Comparison of ENCODE assay signal across 8 cellular contexts in genomic region chr10:18216482-18216881, GRCh38.
DNase-seq lines count a peak whose midpoint lies in the region; TF ChIP-seq lines count a peak whose summit lies in the region.
"Had no signal": no experiment of that assay in that cellular context is flagged by ENCODE, and none has a peak within 500 bp of the region (broad histone marks: within the 10 kb centered on the region; RNA-seq: fewer than 3 reads in every experiment).

No MANE protein-coding gene starts in this region.

- H3K79me2 ChIP-seq in GM23248 (ENCODE audit: insufficient read depth), result no peaks in the 10 kb centered on the region
- no peaks in the 10 kb centered on the region for H3K79me2 ChIP-seq in PC-9 (ENCODE audit: low read depth)

- H3K9ac ChIP-seq in GM23248, result no peak overlapping the region

- H3K4me2 ChIP-seq in GM23248 (ENCODE audit: unreplicated experiment), result no peak overlapping the region
- no peak overlapping the region for H3K4me2 ChIP-seq in PC-9

- POLR2A ChIA-PET in PC-9 (lab: Charles Lee; ENCODE audit: unreplicated experiment), result no interaction called here

- TF ChIP-seq CTCF in PC-9 (conservative IDR thresholded peaks at IDR 0.05), result peak; percentile 30; the same call in 1 of the 2 replicates
- no peak for TF ChIP-seq CTCF in mesothelial cell of epicardium (IDR thresholded peaks at IDR 0.05; ENCODE audit: unreplicated experiment)

- H3K27ac ChIP-seq in GM23248 (no peak overlapping the region), PC-9 (no peak overlapping the region)

- H2AFZ ChIP-seq in GM23248 (no peak overlapping the region), PC-9 (no peak overlapping the region)

- H3K4me3 ChIP-seq in GM23248, result no peak overlapping the region
- no peak overlapping the region for H3K4me3 ChIP-seq in PC-9

- no TSS peak for BruUV-seq in PC-9 (replicated peaks; lab: Mats Ljungman, UMichigan)

- H3K4me1 Mint-ChIP-seq in T-helper 2 cell treated with Interferon-gamma antibody and Interleukin-4, amounts not matched to agents 5 μg/mL and 100 μg/mL, for 36 hours (ENCODE audit: low read depth), result no peaks in the 10 kb centered on the region
- H3K4me1 Mint-ChIP-seq in mesothelial cell of epicardium, result peaks cover 25% of the 10 kb centered on the region

- WGBS in GM23248 (ENCODE audit: low coverage in 1 of 2, low lambda C conversion rate in 2 of 2, missing lambda C conversion rate in 2 of 2), 2 experiments, result 52 to 54% methylated on average over 2 of the region's 2 CpGs

- no peaks in the 10 kb centered on the region for H3K27me3 ChIP-seq in GM23248 (replicated peaks; ENCODE audit: insufficient read depth)
- H3K27me3 ChIP-seq in PC-9 (ENCODE audit: insufficient read depth, low read depth), result no peaks in the 10 kb centered on the region

- intact Hi-C loops in PC-9 (cut with micrococcal nuclease; ENCODE audit: unreplicated experiment), result loop anchor here (5.0 to 10.0 kb wide), 4 partner anchors 304 to 1389 kb away; no protein-coding TSS in a partner anchor

- H3K36me3 Mint-ChIP-seq in T-helper 2 cell treated with Interferon-gamma antibody and Interleukin-4, amounts not matched to agents 5 μg/mL and 100 μg/mL, for 36 hours (ENCODE audit: low read depth), result no peaks in the 10 kb centered on the region
- no peaks in the 10 kb centered on the region for H3K36me3 Mint-ChIP-seq in mesothelial cell of epicardium

- no peaks in the 10 kb centered on the region for H3K36me3 ChIP-seq in GM23248 (ENCODE audit: low read depth)
- H3K36me3 ChIP-seq in PC-9 (ENCODE audit: low read depth), result no peaks in the 10 kb centered on the region

- in situ Hi-C loops in GM23248 (cut with MboI), result loop anchor here (5.0 kb wide), 1 partner anchor 359 kb away; no protein-coding TSS in a partner anchor

- H3K9me3 ChIP-seq in GM23248 (ENCODE audit: low read depth) (no peaks in the 10 kb centered on the region), PC-9 (ENCODE audit: insufficient read depth, low read depth) (no peaks in the 10 kb centered on the region)

- H3F3A ChIP-seq in GM23248 (ENCODE audit: insufficient read depth), result no peaks in the 10 kb centered on the region
- no peaks in the 10 kb centered on the region for H3F3A ChIP-seq in PC-9 (ENCODE audit: insufficient read depth, low read depth)

- H4K20me1 ChIP-seq in GM23248 (ENCODE audit: insufficient read depth) (no peaks in the 10 kb centered on the region), PC-9 (ENCODE audit: insufficient read depth) (no peaks in the 10 kb centered on the region)

- H3K4me1 ChIP-seq in GM23248 (ENCODE audit: insufficient read depth) (no peaks in the 10 kb centered on the region), PC-9 (replicated peaks; ENCODE audit: insufficient read depth) (no peaks in the 10 kb centered on the region)

- H3K4me3 Mint-ChIP-seq in T-helper 2 cell treated with Interferon-gamma antibody and Interleukin-4, amounts not matched to agents 5 μg/mL and 100 μg/mL, for 36 hours, result no peak overlapping the region
- no peak overlapping the region for H3K4me3 Mint-ChIP-seq in mesothelial cell of epicardium

- CTCF ChIA-PET in PC-9 (lab: Charles Lee), result interaction anchor here (0.8 to 1.4 kb wide), 4 partner anchors 369 to 610 kb away, joined by 3 to 14 read pairs (median 5); no protein-coding TSS in a partner anchor

- H3K9me3 Mint-ChIP-seq in T-helper 2 cell treated with Interferon-gamma antibody and Interleukin-4, amounts not matched to agents 5 μg/mL and 100 μg/mL, for 36 hours, result no peaks in the 10 kb centered on the region
- H3K9me3 Mint-ChIP-seq in mesothelial cell of epicardium, result no peaks in the 10 kb centered on the region

- no peak overlapping the region for H3K27ac Mint-ChIP-seq in T-helper 2 cell treated with Interferon-gamma antibody and Interleukin-4, amounts not matched to agents 5 μg/mL and 100 μg/mL, for 36 hours
- H3K27ac Mint-ChIP-seq in mesothelial cell of epicardium, result no peak overlapping the region

- H3K9me2 ChIP-seq in GM23248 (ENCODE audit: insufficient read depth) (no peaks in the 10 kb centered on the region), PC-9 (ENCODE audit: insufficient read depth) (no peaks in the 10 kb centered on the region)

- DNase-seq in GM23248 (peak; percentile 62), PC-9 (peak in 1 of 2 experiments; percentile 9), fibroblast of gingiva (ENCODE audit: low read depth) (peak; percentile 47), renal cortical epithelial cell (ENCODE audit: low read depth) (peak; percentile 17), mucosa of gallbladder (ENCODE audit: low spot score) (no peak), mesothelial cell of epicardium (ENCODE audit: low spot score in 2 of 2, unreplicated experiment in 2 of 2) (no peak)
- no peak for DNase-seq in T-helper 2 cell treated with Interferon-gamma antibody and Interleukin-4, amounts not matched to agents 5 μg/mL and 100 μg/mL, for 36 hours (ENCODE audit: low spot score)
- DNase-seq: NCI-H1417 treated with DMSO at 0.1 percent for 48 hours had no signal

- no peaks in the 10 kb centered on the region for H3K27me3 Mint-ChIP-seq in T-helper 2 cell treated with Interferon-gamma antibody and Interleukin-4, amounts not matched to agents 5 μg/mL and 100 μg/mL, for 36 hours (ENCODE audit: low read depth)
- H3K27me3 Mint-ChIP-seq in mesothelial cell of epicardium (ENCODE audit: low read depth), result no peaks in the 10 kb centered on the region

Comparison
In these comparisons a context has a peak if more than half of its experiments do, and no peak if none do; other contexts are left out.
1. DNase-seq: peak in GM23248 (single experiment), fibroblast of gingiva (single experiment) and renal cortical epithelial cell (single experiment); none in mucosa of gallbladder (single experiment), T-helper 2 cell treated with Interferon-gamma antibody and Interleukin-4, amounts not matched to agents 5 μg/mL and 100 μg/mL, for 36 hours (single experiment) and mesothelial cell of epicardium (0 of 2).